Comparison of ENCODE assay signal across 9 cellular contexts in the genomic region with DNA sequence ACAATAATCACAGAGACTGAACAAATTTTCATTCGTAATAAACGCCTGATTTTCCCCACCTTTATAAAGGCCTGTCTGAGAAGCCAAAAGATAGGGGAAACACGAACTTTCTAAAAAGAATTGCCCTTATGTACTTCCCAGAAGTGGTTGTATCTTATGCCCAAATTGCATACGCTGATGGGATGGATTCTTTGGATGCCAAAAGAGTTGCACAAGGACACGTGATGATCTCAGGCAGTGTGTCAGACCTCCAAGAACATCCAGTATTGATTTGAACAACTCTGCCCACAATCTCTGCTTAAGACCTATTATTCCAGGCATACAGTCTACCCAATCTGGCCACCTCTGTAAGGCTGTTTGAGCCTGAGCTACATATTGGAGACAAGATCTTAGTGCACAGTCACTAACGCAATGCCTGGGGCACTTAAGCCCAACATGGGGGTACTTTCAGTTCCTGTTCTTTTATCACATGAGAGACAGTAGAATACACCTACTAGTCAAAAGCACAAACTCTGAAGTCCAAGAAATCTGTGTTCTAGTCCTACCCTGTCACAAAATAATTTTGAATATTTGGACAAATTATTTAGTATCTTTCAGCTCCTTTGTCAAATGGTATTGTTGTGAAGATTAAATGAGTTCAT. TPM values are rescaled to one million over a fixed set of nuclear protein-coding genes. Genes with fewer than 3 reads are reported as not detected.
DNase-seq lines count a peak whose midpoint lies in the region; ATAC-seq and TF ChIP-seq lines count a peak whose summit lies in the region.
"Had no signal": no experiment of that assay in that cellular context is flagged by ENCODE, and none has a peak within 500 bp of the region (broad histone marks: within the 10 kb centered on the region; RNA-seq: fewer than 3 reads in every experiment).

No MANE protein-coding gene starts in this region.

- H2AK5ac ChIP-seq in trophoblast cell (ENCODE audit: low read length), result no peak overlapping the region

- WGBS in trophoblast cell (ENCODE audit: extremely low coverage, insufficient coverage, insufficient read length), result no CpG with 5 or more reads among the region's 6 CpGs

- no peak overlapping the region for H2BK120ac ChIP-seq in trophoblast cell (ENCODE audit: insufficient read depth, low read length, poor library complexity)

- H3K79me2 ChIP-seq in trophoblast cell (ENCODE audit: control insufficient read depth, insufficient read depth, low read length, poor library complexity), result no peaks in the 10 kb centered on the region

- peaks cover 2% of the 10 kb centered on the region for H3K79me1 ChIP-seq in trophoblast cell (ENCODE audit: low read length)

- ATAC-seq in GM19043 (IDR thresholded peaks at IDR 0.05; ENCODE audit: low read depth, unreplicated experiment) (peak; percentile 42), HG03066 (IDR thresholded peaks at IDR 0.05; ENCODE audit: low read depth, unreplicated experiment) (peak; percentile 42), SK-N-SH treated with all-trans-retinoic acid at 6 μM for 48 hours (peak; percentile 51)

- H2BK5ac ChIP-seq in trophoblast cell (ENCODE audit: low read depth, low read length, poor library complexity), result no peak overlapping the region

- peak overlapping the region; percentile 53 for H3K27ac ChIP-seq in trophoblast cell (ENCODE audit: low read depth, low read length)
- no peak overlapping the region for H3K27ac ChIP-seq in colonic mucosa

- intact Hi-C loops in colonic mucosa (cut with DNase I), result loop anchor here (10.0 kb wide), 1 partner anchor 203 kb away; no protein-coding TSS in a partner anchor

- H4K91ac ChIP-seq in trophoblast cell (ENCODE audit: low read depth, low read length), result no peak overlapping the region

- no peak overlapping the region for H3K18ac ChIP-seq in trophoblast cell (ENCODE audit: low read length)

- H3K4me3 ChIP-seq in trophoblast cell (ENCODE audit: low read depth, low read length) (no peak overlapping the region), colonic mucosa (no peak overlapping the region)

- H2AFZ ChIP-seq in trophoblast cell (ENCODE audit: insufficient read depth, low read length, poor library complexity), result no peak overlapping the region

- no peak for TF ChIP-seq CTCF in colonic mucosa (IDR thresholded peaks at IDR 0.05)

- H3K4ac ChIP-seq in trophoblast cell (ENCODE audit: low read depth, low read length), result no peak overlapping the region

- H2BK12ac ChIP-seq in trophoblast cell (ENCODE audit: low read length), result no peak overlapping the region

- H4K12ac ChIP-seq in trophoblast cell (ENCODE audit: low read depth, low read length), result no peak overlapping the region

- peak; percentile 47 to 84 for DNase-seq in trophoblast cell
- no peak for DNase-seq in colonic mucosa
- DNase-seq in D341Med (ENCODE audit: low spot score), result no peak
- no peak for DNase-seq in NCI-H69 (lab: John Stamatoyannopoulos, UW)
- DNase-seq in NCI-H2107 treated with DMSO at 0.1 percent for 48 hours (lab: John Stamatoyannopoulos, UW; ENCODE audit: unreplicated experiment), result no peak
- DNase-seq: activated naive CD4-positive, alpha-beta T cell treated with anti-CD3 and anti-CD28 coated beads, Interleukin-2, amount 10 ng/mL, durations not matched to agents 7 days and 5 days had no signal

- H3K9ac ChIP-seq in trophoblast cell (ENCODE audit: low read length), result no peak overlapping the region
- no peak overlapping the region for H3K9ac ChIP-seq in colonic mucosa (ENCODE audit: low read depth in 2 of 2, low read length in 2 of 2)

- no peaks in the 10 kb centered on the region for H3K27me3 ChIP-seq in trophoblast cell (ENCODE audit: insufficient read depth, low read length)
- no peaks in the 10 kb centered on the region for H3K27me3 ChIP-seq in colonic mucosa

- H3K9me3 ChIP-seq in trophoblast cell (ENCODE audit: insufficient read depth, low read depth, low read length) (no peaks in the 10 kb centered on the region), colonic mucosa (no peaks in the 10 kb centered on the region)

- H3K36me3 ChIP-seq in trophoblast cell (ENCODE audit: control insufficient read depth in 1 of 2, insufficient read depth in 2 of 2, low read length in 2 of 2) (no peaks in the 10 kb centered on the region), colonic mucosa (no peaks in the 10 kb centered on the region)

- no peak overlapping the region for H3K23ac ChIP-seq in trophoblast cell (ENCODE audit: low read length)

- peak overlapping the region; percentile 55 for H3K4me2 ChIP-seq in trophoblast cell (ENCODE audit: low read length)

- H3K4me1 ChIP-seq in trophoblast cell (ENCODE audit: control insufficient read depth in 1 of 2, insufficient read depth in 2 of 2, low read length in 2 of 2) (peaks cover 2 to 8% of the 10 kb centered on the region in 2 experiments), colonic mucosa (no peaks in the 10 kb centered on the region)

- H3K14ac ChIP-seq in trophoblast cell (ENCODE audit: low read length), result no peak overlapping the region

- no peak overlapping the region for H4K8ac ChIP-seq in trophoblast cell (ENCODE audit: low read depth, low read length)

TF ChIP-seq in SK-N-SH treated with all-trans-retinoic acid at 6 μM for 48 hours, 23 proteins besides CTCF, POLR2A, EP300 and RAD21:
- TF ChIP-seq, protein P1, sequence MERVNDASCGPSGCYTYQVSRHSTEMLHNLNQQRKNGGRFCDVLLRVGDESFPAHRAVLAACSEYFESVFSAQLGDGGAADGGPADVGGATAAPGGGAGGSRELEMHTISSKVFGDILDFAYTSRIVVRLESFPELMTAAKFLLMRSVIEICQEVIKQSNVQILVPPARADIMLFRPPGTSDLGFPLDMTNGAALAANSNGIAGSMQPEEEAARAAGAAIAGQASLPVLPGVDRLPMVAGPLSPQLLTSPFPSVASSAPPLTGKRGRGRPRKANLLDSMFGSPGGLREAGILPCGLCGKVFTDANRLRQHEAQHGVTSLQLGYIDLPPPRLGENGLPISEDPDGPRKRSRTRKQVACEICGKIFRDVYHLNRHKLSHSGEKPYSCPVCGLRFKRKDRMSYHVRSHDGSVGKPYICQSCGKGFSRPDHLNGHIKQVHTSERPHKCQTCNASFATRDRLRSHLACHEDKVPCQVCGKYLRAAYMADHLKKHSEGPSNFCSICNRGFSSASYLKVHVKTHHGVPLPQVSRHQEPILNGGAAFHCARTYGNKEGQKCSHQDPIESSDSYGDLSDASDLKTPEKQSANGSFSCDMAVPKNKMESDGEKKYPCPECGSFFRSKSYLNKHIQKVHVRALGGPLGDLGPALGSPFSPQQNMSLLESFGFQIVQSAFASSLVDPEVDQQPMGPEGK (CRISPR knock-in tag; IDR thresholded peaks at IDR 0.05; ENCODE audit: borderline replicate concordance), result no peak
- no peak for TF ChIP-seq ZFP30 (CRISPR knock-in tag; IDR thresholded peaks at IDR 0.05)
- no peak for TF ChIP-seq SNAI2 (CRISPR knock-in tag; IDR thresholded peaks at IDR 0.05)
- no peak for TF ChIP-seq ZNF565 (CRISPR knock-in tag; conservative IDR thresholded peaks at IDR 0.05; ENCODE audit: low read depth)
- TF ChIP-seq OSR1 (CRISPR knock-in tag; IDR thresholded peaks at IDR 0.05), result no peak
- TF ChIP-seq ISL1 (CRISPR knock-in tag; IDR thresholded peaks at IDR 0.05), result no peak
- TF ChIP-seq GLIS3 (CRISPR knock-in tag; IDR thresholded peaks at IDR 0.05), result no peak
- TF ChIP-seq TOX (CRISPR knock-in tag; IDR thresholded peaks at IDR 0.05; ENCODE audit: borderline replicate concordance), result no peak
- TF ChIP-seq, protein P2, sequence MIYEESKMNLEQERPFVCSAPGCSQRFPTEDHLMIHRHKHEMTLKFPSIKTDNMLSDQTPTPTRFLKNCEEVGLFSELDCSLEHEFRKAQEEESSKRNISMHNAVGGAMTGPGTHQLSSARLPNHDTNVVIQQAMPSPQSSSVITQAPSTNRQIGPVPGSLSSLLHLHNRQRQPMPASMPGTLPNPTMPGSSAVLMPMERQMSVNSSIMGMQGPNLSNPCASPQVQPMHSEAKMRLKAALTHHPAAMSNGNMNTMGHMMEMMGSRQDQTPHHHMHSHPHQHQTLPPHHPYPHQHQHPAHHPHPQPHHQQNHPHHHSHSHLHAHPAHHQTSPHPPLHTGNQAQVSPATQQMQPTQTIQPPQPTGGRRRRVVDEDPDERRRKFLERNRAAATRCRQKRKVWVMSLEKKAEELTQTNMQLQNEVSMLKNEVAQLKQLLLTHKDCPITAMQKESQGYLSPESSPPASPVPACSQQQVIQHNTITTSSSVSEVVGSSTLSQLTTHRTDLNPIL (CRISPR knock-in tag; IDR thresholded peaks at IDR 0.05; ENCODE audit: low read depth), result no peak
- TF ChIP-seq ZNF70 (CRISPR knock-in tag; IDR thresholded peaks at IDR 0.05), result no peak
- TF ChIP-seq, protein P3, sequence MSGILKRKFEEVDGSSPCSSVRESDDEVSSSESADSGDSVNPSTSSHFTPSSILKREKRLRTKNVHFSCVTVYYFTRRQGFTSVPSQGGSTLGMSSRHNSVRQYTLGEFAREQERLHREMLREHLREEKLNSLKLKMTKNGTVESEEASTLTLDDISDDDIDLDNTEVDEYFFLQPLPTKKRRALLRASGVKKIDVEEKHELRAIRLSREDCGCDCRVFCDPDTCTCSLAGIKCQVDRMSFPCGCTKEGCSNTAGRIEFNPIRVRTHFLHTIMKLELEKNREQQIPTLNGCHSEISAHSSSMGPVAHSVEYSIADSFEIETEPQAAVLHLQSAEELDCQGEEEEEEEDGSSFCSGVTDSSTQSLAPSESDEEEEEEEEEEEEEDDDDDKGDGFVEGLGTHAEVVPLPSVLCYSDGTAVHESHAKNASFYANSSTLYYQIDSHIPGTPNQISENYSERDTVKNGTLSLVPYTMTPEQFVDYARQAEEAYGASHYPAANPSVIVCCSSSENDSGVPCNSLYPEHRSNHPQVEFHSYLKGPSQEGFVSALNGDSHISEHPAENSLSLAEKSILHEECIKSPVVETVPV (CRISPR knock-in tag; IDR thresholded peaks at IDR 0.05), result no peak

RNA-seq across cellular contexts. Expression of a gene that starts 38.9 kb away (rescaled TPM):
- not detected in 2 replicates for polyA plus RNA-seq in trophoblast cell (2013)
- not detected for total RNA-seq in colonic mucosa

RNA-seq across cellular contexts. Expression of a gene that starts 49.3 kb away (rescaled TPM):
- not detected in 2 replicates for polyA plus RNA-seq in trophoblast cell (2013)
- not detected for total RNA-seq in colonic mucosa

Comparison
In these comparisons a context has a peak if more than half of its experiments do, and no peak if none do; other contexts are left out.
1. DNase-seq: peak in trophoblast cell (2 of 2); none in colonic mucosa (single experiment), D341Med (single experiment), NCI-H69 (single experiment) and NCI-H2107 treated with DMSO at 0.1 percent for 48 hours (single experiment).
2. Peak in every context shown above with its lines, with median percentiles within 50 percentile points of each other: ATAC-seq.